Comparison of ENCODE assay signal across 24 cellular contexts in the genomic region with DNA sequence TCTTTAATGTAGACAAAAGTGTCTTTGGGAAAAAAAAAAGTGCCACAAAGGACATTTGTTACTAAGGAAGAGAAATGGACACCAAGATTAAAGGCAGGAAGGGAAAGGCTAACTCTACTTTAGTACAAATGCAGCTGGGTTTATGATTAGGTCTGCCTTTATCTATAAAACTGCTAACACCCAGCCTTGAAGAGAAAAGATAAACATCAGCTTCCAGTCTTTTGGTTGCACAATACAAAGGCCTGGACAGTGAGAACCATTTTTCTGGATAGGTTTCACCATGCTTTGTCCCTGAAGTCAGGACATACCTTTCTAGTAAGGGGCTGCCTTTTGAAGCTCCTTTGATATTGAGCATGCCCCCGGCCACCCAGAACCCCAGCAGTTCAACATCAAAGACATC. TPM values are rescaled to one million over a fixed set of nuclear protein-coding genes. Genes with fewer than 3 reads are reported as not detected.
DNase-seq lines count a peak whose midpoint lies in the region; ATAC-seq, FAIRE-seq and TF ChIP-seq lines count a peak whose summit lies in the region.
"Had no signal": no experiment of that assay in that cellular context is flagged by ENCODE, and none has a peak within 500 bp of the region (broad histone marks: within the 10 kb centered on the region; RNA-seq: fewer than 3 reads in every experiment).

No MANE protein-coding gene starts in this region.

- no peaks in the 10 kb centered on the region for H3K79me2 ChIP-seq in HepG2 (ENCODE audit: insufficient read depth, low read length)

- peak in 1 of 2 experiments; percentile 35; a peak in 1 of 4 replicates for TF ChIP-seq EP300 in HepG2 (IDR thresholded peaks at IDR 0.05; ENCODE audit: low read depth in 2 of 2, low read length in 2 of 2)
- TF ChIP-seq EP300 in HepG2 (CRISPR knock-in tag; IDR thresholded peaks at IDR 0.05; ENCODE audit: borderline replicate concordance): peak; percentile 39; the same call in 1 of the 2 replicates

- 25% methylated on average over 1 of the region's 1 CpG for WGBS in HepG2 (ENCODE audit: low lambda C conversion rate)
- WGBS in right lobe of liver (ENCODE audit: insufficient coverage, low coverage, low lambda C conversion rate, missing lambda C conversion rate): 36% methylated on average over 1 of the region's 1 CpG

- POLR2A ChIA-PET in HepG2 (lab: Yijun Ruan, JAX): no interaction called here

- H3K4me1 ChIP-seq in HepG2 (ENCODE audit: insufficient read depth, low read length) (peaks cover 13% of the 10 kb centered on the region), right lobe of liver (no peaks in the 10 kb centered on the region)
- H3K4me1 ChIP-seq: BE2C had no signal

- no peak for TF ChIP-seq RAD21 in HepG2 (CRISPR knock-in tag; IDR thresholded peaks at IDR 0.05)

- H3K27ac ChIP-seq in HepG2 (ENCODE audit: extremely low read length, insufficient read depth, low read length) (peak overlapping the region; percentile 27), right lobe of liver (no peak overlapping the region)
- H3K27ac ChIP-seq: BLaER1 treated with 17β-estradiol and CSF1 and Interleukin-3, amounts not matched to agents 10 nM and 100 nM; C4-2B had no signal

- no peak overlapping the region for H3K9ac ChIP-seq in HepG2 (ENCODE audit: insufficient read depth, low read depth, low read length)
- H3K9ac ChIP-seq: BLaER1 treated with 17β-estradiol and CSF1 and Interleukin-3, amounts not matched to agents 10 nM and 100 nM had no signal

- H3K27me3 ChIP-seq in HepG2 (ENCODE audit: control insufficient read depth in 1 of 2, insufficient read depth in 2 of 2, low read length in 2 of 2): no peaks in the 10 kb centered on the region
- no peaks in the 10 kb centered on the region for H3K27me3 ChIP-seq in right lobe of liver
- H3K27me3 ChIP-seq: BE2C; BLaER1 treated with 17β-estradiol and CSF1 and Interleukin-3, amounts not matched to agents 10 nM and 100 nM had no signal

- no peak for FAIRE-seq in HepG2 (lab: Jason Lieb, UNC)
- FAIRE-seq: A204.1, D721Med, GM12878, GM12892, GM18507, GM19239 had no signal

- H3K9me3 ChIP-seq in HepG2 (ENCODE audit: low read length) (peaks cover 9% of the 10 kb centered on the region; the same call in 1 of the 2 replicates), right lobe of liver (peaks cover 0 to 5% (median 2%) of the 10 kb centered on the region in 4 donors)
- H3K9me3 ChIP-seq: BE2C had no signal

- TF ChIP-seq CTCF in HepG2 (CRISPR knock-in tag; IDR thresholded peaks at IDR 0.05) (no peak), right lobe of liver (IDR thresholded peaks at IDR 0.05) (no peak), NB4 (IDR thresholded peaks at IDR 0.05; ENCODE audit: low read depth, low read length) (no peak), fibroblast of villous mesenchyme (IDR thresholded peaks at IDR 0.05; ENCODE audit: insufficient read depth, low read depth, low read length) (no peak)

- CTCF ChIA-PET in HepG2 (lab: Yijun Ruan, JAX; ENCODE audit: low intra/inter-chr PET ratio, low total read pairs): no interaction called here

- intact Hi-C loops in HepG2 (cut with micrococcal nuclease; ENCODE audit: unreplicated experiment): loop anchor here (5.0 kb wide), 1 partner anchor 45 kb away; the partner anchor contains the start of gene ZNF248
- intact Hi-C loops in right lobe of liver (cut with DNase I): no loop called here

- ATAC-seq in HepG2 (peak; percentile 65), right lobe of liver (no peak)
- ATAC-seq: CD8-positive, alpha-beta T cell; GM12878 had no signal

- H3K36me3 ChIP-seq in HepG2 (replicated peaks in 1 of 2; ENCODE audit: control insufficient read depth in 1 of 2, insufficient read depth in 2 of 2, low read length in 2 of 2) (0 out of 5 replicates have a peak, but pooled peaks cover 0 to 2% of the 10 kb centered on the region in 2 experiments), right lobe of liver (no peaks in the 10 kb centered on the region)
- H3K36me3 ChIP-seq: BE2C had no signal

- in situ Hi-C loops in HepG2 (cut with HindIII; ENCODE audit: extremely low pct_ligation_motif_present, low pct_unique_long_range_greater_than_20kb): no loop called here

- no TSS peak for BruUV-seq in HepG2 (replicated peaks; lab: Mats Ljungman, UMichigan)

- no peak overlapping the region for H2AFZ ChIP-seq in HepG2 (ENCODE audit: low read length)

- no peak for TF ChIP-seq POLR2A in HepG2 (IDR thresholded peaks at IDR 0.05; ENCODE audit: insufficient read depth in 1 of 2, low read depth in 2 of 2, low read length in 2 of 2)
- no peak for TF ChIP-seq POLR2A in right lobe of liver (IDR thresholded peaks at IDR 0.05)
- TF ChIP-seq POLR2A in NB4 (IDR thresholded peaks at IDR 0.05; ENCODE audit: extremely low read depth, insufficient read length): no peak

- H4K20me1 ChIP-seq in HepG2 (ENCODE audit: insufficient read depth, low read length): no peaks in the 10 kb centered on the region
- H4K20me1 ChIP-seq: BLaER1 treated with 17β-estradiol and CSF1 and Interleukin-3, amounts not matched to agents 10 nM and 100 nM had no signal

- DNase-seq in HepG2 (ENCODE audit: low spot score) (peak; percentile 59), right lobe of liver (no peak), NB4 (ENCODE audit: low read depth) (peak; percentile 49), fibroblast of villous mesenchyme (ENCODE audit: low read depth) (peak; percentile 8), DMS79 (lab: John Stamatoyannopoulos, UW) (no peak), NCI-H187 (lab: John Stamatoyannopoulos, UW) (no peak)
- DNase-seq: 8988T; ACHN; BE2C; Caco-2; Calu3; CD4-positive, alpha-beta T cell; CD8-positive, alpha-beta T cell; DND-41; EL; GDM1 had no signal

- no peak overlapping the region for H3K4me2 ChIP-seq in HepG2 (ENCODE audit: low read depth, low read length)

- no peak overlapping the region for H3K4me3 ChIP-seq in HepG2 (replicated peaks in 1 of 3; ENCODE audit: insufficient read depth in 1 of 3, low read depth in 2 of 3, low read length in 3 of 3)
- H3K4me3 ChIP-seq in right lobe of liver: no peak overlapping the region
- H3K4me3 ChIP-seq in NB4 (ENCODE audit: low read depth, low read length): no peak overlapping the region
- no peak overlapping the region for H3K4me3 ChIP-seq in fibroblast of villous mesenchyme (ENCODE audit: low read depth, low read length)
- H3K4me3 ChIP-seq: BLaER1 treated with 17β-estradiol and CSF1 and Interleukin-3, amounts not matched to agents 10 nM and 100 nM; GM12878 had no signal

TF ChIP-seq in HepG2, 621 proteins besides CTCF, POLR2A, EP300 and RAD21 (continues in another document):
- peak; percentile 48; the same call in 1 of the 2 replicates for TF ChIP-seq CREM (IDR thresholded peaks at IDR 0.05)
- no peak for TF ChIP-seq CREM (CRISPR knock-in tag; IDR thresholded peaks at IDR 0.05)
- no peak for TF ChIP-seq XRCC5 (optimal IDR thresholded peaks at IDR 0.05; ENCODE audit: low read length)
- no peak for TF ChIP-seq EZH2 (conservative IDR thresholded peaks at IDR 0.05; ENCODE audit: low read depth, low read length)
- TF ChIP-seq FOXA3 (CRISPR knock-in tag; IDR thresholded peaks at IDR 0.05): peak; percentile 63
- TF ChIP-seq FOXA1 (IDR thresholded peaks at IDR 0.05): no peak
- TF ChIP-seq FOXA1 (CRISPR knock-in tag; IDR thresholded peaks at IDR 0.05): peak; percentile 39; the same call in 1 of the 2 replicates
- TF ChIP-seq, protein P1, sequence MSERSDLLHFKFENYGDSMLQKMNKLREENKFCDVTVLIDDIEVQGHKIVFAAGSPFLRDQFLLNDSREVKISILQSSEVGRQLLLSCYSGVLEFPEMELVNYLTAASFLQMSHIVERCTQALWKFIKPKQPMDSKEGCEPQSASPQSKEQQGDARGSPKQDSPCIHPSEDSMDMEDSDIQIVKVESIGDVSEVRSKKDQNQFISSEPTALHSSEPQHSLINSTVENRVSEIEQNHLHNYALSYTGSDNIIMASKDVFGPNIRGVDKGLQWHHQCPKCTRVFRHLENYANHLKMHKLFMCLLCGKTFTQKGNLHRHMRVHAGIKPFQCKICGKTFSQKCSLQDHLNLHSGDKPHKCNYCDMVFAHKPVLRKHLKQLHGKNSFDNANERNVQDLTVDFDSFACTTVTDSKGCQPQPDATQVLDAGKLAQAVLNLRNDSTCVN (CRISPR knock-in tag; IDR thresholded peaks at IDR 0.05; ENCODE audit: borderline replicate concordance): peak; percentile 75
- TF ChIP-seq ZNF549 (CRISPR knock-in tag; IDR thresholded peaks at IDR 0.05): no peak

RNA-seq across cellular contexts. Expression of gene ZNF248, which starts 45.1 kb away (rescaled TPM):
- 12.5 and 12.8 TPM in 2 replicates for total RNA-seq in HepG2 (2016; rRNA removed; fragmentation: Illumina TruSeq; extraction: Trizol)
- 17.5 and 18.6 TPM in 2 replicates for total RNA-seq in HepG2 (2016; cell fraction: cytosol; rRNA removed; fragmentation: Illumina TruSeq; extraction: Trizol; ENCODE audit: low read depth)
- 13.4 and 14.1 TPM in 2 replicates for total RNA-seq in HepG2 (2016; cell fraction: insoluble cytoplasmic fraction; rRNA removed; fragmentation: Illumina TruSeq; extraction: Trizol)
- 11.2 and 11.4 TPM in 2 replicates for total RNA-seq in HepG2 (2016; cell fraction: membrane; rRNA removed; fragmentation: Illumina TruSeq; extraction: Trizol)
- total RNA-seq in HepG2 (2016; cell fraction: nucleus; rRNA removed; fragmentation: Illumina TruSeq; extraction: Trizol): 31.5 and 33.7 TPM in 2 replicates
- 11.9 and 13.3 TPM in 2 replicates for polyA plus RNA-seq in HepG2 (2011; rRNA removed)
- polyA plus RNA-seq in HepG2 (2011; cell fraction: cytosol; rRNA removed): 4.5 and 5.3 TPM in 2 replicates
- polyA plus RNA-seq in HepG2 (2011; cell fraction: nucleus; rRNA removed): 36.5 and 39.1 TPM in 2 replicates
- 9.8 and 11.1 TPM in 2 replicates for polyA plus RNA-seq in HepG2 (2012)
- polyA plus RNA-seq in HepG2 (2016; cell fraction: cytosol; fragmentation: Illumina TruSeq; extraction: Trizol; ENCODE audit: low read depth): 1.2 and 2.5 TPM in 2 replicates
- 9.6 and 10.4 TPM in 2 replicates for polyA plus RNA-seq in HepG2 (2016; cell fraction: insoluble cytoplasmic fraction; fragmentation: Illumina TruSeq; extraction: Trizol; ENCODE audit: low read depth)
- 4.5 and 5.0 TPM in 2 replicates for polyA plus RNA-seq in HepG2 (2016; cell fraction: membrane; fragmentation: Illumina TruSeq; extraction: Trizol; ENCODE audit: low read depth)
- 26.8 and 29.6 TPM in 2 replicates for polyA plus RNA-seq in HepG2 (2016; cell fraction: nucleus; fragmentation: Illumina TruSeq; extraction: Trizol; ENCODE audit: insufficient read depth, low read depth)
- polyA minus RNA-seq in HepG2 (2011; rRNA and poly(A)+ RNA removed; ENCODE audit: low replicate concordance): 3.4 and 15.8 TPM in 2 replicates
- 6.0 TPM in 2 replicates for polyA minus RNA-seq in HepG2 (2011; cell fraction: cytosol; rRNA and poly(A)+ RNA removed)
- 77.4 and 79.8 TPM in 2 replicates for polyA minus RNA-seq in HepG2 (2011; cell fraction: nucleus; rRNA and poly(A)+ RNA removed)
- total RNA-seq in right lobe of liver: 1 to 10 TPM; 3.3 to 5.5 (median 4.1) TPM
- 11.3 and 12.5 TPM in 2 replicates for total RNA-seq in fibroblast of villous mesenchyme

Comparison
In these comparisons a context has a peak if more than half of its experiments do, and no peak if none do; other contexts are left out.
1. DNase-seq: peak in HepG2 (single experiment), NB4 (single experiment) and fibroblast of villous mesenchyme (single experiment); none in right lobe of liver (0 of 3), DMS79 (single experiment) and NCI-H187 (0 of 2).